ENCODE assay signal across 12 cellular contexts in genomic region chr3:189267981-189268613, GRCh38.
DNase-seq lines count a peak whose midpoint lies in the region; ATAC-seq, FAIRE-seq and TF ChIP-seq lines count a peak whose summit lies in the region.
"Had no signal": no experiment of that assay in that cellular context is flagged by ENCODE, and none has a peak within 500 bp of the region (broad histone marks: within the 10 kb centered on the region; RNA-seq: fewer than 3 reads in every experiment).

No MANE protein-coding gene starts in this region.

- H3K27ac Mint-ChIP-seq in neural progenitor cell: no peak overlapping the region
- H3K27ac Mint-ChIP-seq: immature natural killer cell had no signal

- H3K36me3 Mint-ChIP-seq in neural progenitor cell: no peaks in the 10 kb centered on the region
- H3K36me3 Mint-ChIP-seq: immature natural killer cell had no signal

- no peaks in the 10 kb centered on the region for H3K4me1 ChIP-seq in neural progenitor cell
- H3K4me1 ChIP-seq: ascending aorta had no signal

- H3K4me1 Mint-ChIP-seq in neural progenitor cell: no peaks in the 10 kb centered on the region
- H3K4me1 Mint-ChIP-seq: immature natural killer cell had no signal

- no peak overlapping the region for H3K4me3 Mint-ChIP-seq in neural progenitor cell
- H3K4me3 Mint-ChIP-seq: immature natural killer cell had no signal

- H3K79me2 ChIP-seq in neural progenitor cell (ENCODE audit: low read depth): no peaks in the 10 kb centered on the region

- DNase-seq in EL (peak; percentile 32), bronchial epithelial cell (ENCODE audit: low read depth) (peak; percentile 99), neural progenitor cell (ENCODE audit: low spot score) (peak; percentile 10), pons (ENCODE audit: low spot score) (no peak)
- DNase-seq: activated CD4-positive, CD25-positive, alpha-beta regulatory T cell treated with anti-CD3 and anti-CD28 coated beads, Interleukin-2, amount 50 U/mL, for 72 hours; immature natural killer cell; NCI-H187 had no signal

- H3K27me3 ChIP-seq in bronchial epithelial cell (ENCODE audit: control insufficient read depth, insufficient read depth, low read length) (no peaks in the 10 kb centered on the region), neural progenitor cell (no peaks in the 10 kb centered on the region)
- H3K27me3 ChIP-seq: ascending aorta had no signal

- no peak overlapping the region for H3K4me2 ChIP-seq in neural progenitor cell

- no peaks in the 10 kb centered on the region for H3K36me3 ChIP-seq in bronchial epithelial cell (ENCODE audit: control insufficient read depth, insufficient read depth, low read length)
- no peaks in the 10 kb centered on the region for H3K36me3 ChIP-seq in neural progenitor cell
- H3K36me3 ChIP-seq: ascending aorta had no signal

- H2AFZ ChIP-seq in neural progenitor cell (replicated peaks): no peak overlapping the region

- H3K4me3 ChIP-seq in bronchial epithelial cell (ENCODE audit: low read depth, low read length) (no peak overlapping the region), neural progenitor cell (no peak overlapping the region)
- H3K4me3 ChIP-seq: ascending aorta had no signal

- ATAC-seq in HG03439 (IDR thresholded peaks at IDR 0.05; ENCODE audit: unreplicated experiment) (no peak), HG03520 (IDR thresholded peaks at IDR 0.05; ENCODE audit: unreplicated experiment) (no peak)

- no peaks in the 10 kb centered on the region for H3F3A ChIP-seq in neural progenitor cell (ENCODE audit: low read depth)

- no peak overlapping the region for H3K27ac ChIP-seq in neural progenitor cell
- H3K27ac ChIP-seq: ascending aorta had no signal

- H3K9me3 Mint-ChIP-seq in neural progenitor cell: no peaks in the 10 kb centered on the region

- no peak overlapping the region for H3K9ac ChIP-seq in neural progenitor cell

- TF ChIP-seq CTCF in LNCAP (IDR thresholded peaks at IDR 0.05) (peak; percentile 68), bronchial epithelial cell (IDR thresholded peaks at IDR 0.05; ENCODE audit: insufficient read depth, low read length, severe bottlenecking) (peak; percentile 51), neural progenitor cell (IDR thresholded peaks at IDR 0.05) (peak; percentile 44)

- H3K27me3 Mint-ChIP-seq in neural progenitor cell (ENCODE audit: insufficient read depth, low read depth): peaks cover 3% of the 10 kb centered on the region

- FAIRE-seq in bronchial epithelial cell (lab: Jason Lieb, UNC): peak; percentile 99
- FAIRE-seq: GM18507 had no signal

- no peaks in the 10 kb centered on the region for H4K20me1 ChIP-seq in neural progenitor cell (ENCODE audit: low read depth)

- no peaks in the 10 kb centered on the region for H3K9me3 ChIP-seq in neural progenitor cell (ENCODE audit: low read depth)
- H3K9me3 ChIP-seq: ascending aorta had no signal
